ENCODE assay signal across 8 cellular contexts in genomic region chr20:21101453-21102251, GRCh38. TPM values are rescaled to one million over a fixed set of nuclear protein-coding genes. Genes with fewer than 3 reads are reported as not detected.
DNase-seq lines count a peak whose midpoint lies in the region; ATAC-seq lines count a peak whose summit lies in the region.

No MANE protein-coding gene starts in this region.

- H3K9ac ChIP-seq in HUES6 (ENCODE audit: low read length) (peak overlapping the region; percentile 84), iPS-18a (ENCODE audit: low read length) (peak overlapping the region; percentile 65)

- H3K27me3 Mint-ChIP-seq in activated T-cell treated with anti-CD3 and anti-CD28 coated beads, Interleukin-2, amount 50 U/mL, for 72 hours (ENCODE audit: low read depth): peaks cover 87% of the 10 kb centered on the region

- peak; percentile 30 to 44 for DNase-seq in activated T-cell treated with anti-CD3 and anti-CD28 coated beads, Interleukin-2, amount 50 U/mL, for 72 hours
- DNase-seq in stimulated activated CD8-positive, alpha-beta memory T cell treated with anti-CD3 and anti-CD28 coated beads, Interleukin-4, amount 100 ng/mL, for 48 hours: peak; percentile 44
- no peak for DNase-seq in occipital lobe (lab: John Stamatoyannopoulos, UW)
- DNase-seq in SKM-1 treated with dmso at 0.1 percent for 144 hours (lab: John Stamatoyannopoulos, UW; ENCODE audit: unreplicated experiment): no peak
- no peak for DNase-seq in stimulated activated CD4-positive, alpha-beta T cell treated with anti-CD3 and anti-CD28 coated beads, Interleukin-1b, Interleukin-23, amount 100 ng/mL, for 48 hours

- H3K27me3 ChIP-seq in ACC112 (ENCODE audit: insufficient read depth, low read length): peaks cover 100% of the 10 kb centered on the region
- H3K27me3 ChIP-seq in HUES6 (ENCODE audit: control insufficient read depth, insufficient read depth, low read length): peaks cover 100% of the 10 kb centered on the region
- peaks cover 100% of the 10 kb centered on the region for H3K27me3 ChIP-seq in iPS-18a (ENCODE audit: control insufficient read depth, insufficient read depth, low read length)

- no peak overlapping the region for H3K27ac Mint-ChIP-seq in activated T-cell treated with anti-CD3 and anti-CD28 coated beads, Interleukin-2, amount 50 U/mL, for 72 hours

- H3K79me2 ChIP-seq in ACC112 (ENCODE audit: control insufficient read depth, insufficient read depth, low read length, unreplicated experiment): no peaks in the 10 kb centered on the region

- no peaks in the 10 kb centered on the region for H3K36me3 ChIP-seq in ACC112 (ENCODE audit: insufficient read depth, low read length)
- no peaks in the 10 kb centered on the region for H3K36me3 ChIP-seq in HUES6 (ENCODE audit: control insufficient read depth, insufficient read depth, low read length)
- no peaks in the 10 kb centered on the region for H3K36me3 ChIP-seq in iPS-18a (ENCODE audit: control insufficient read depth, low read depth, low read length)

- no peaks in the 10 kb centered on the region for H3K36me3 Mint-ChIP-seq in activated T-cell treated with anti-CD3 and anti-CD28 coated beads, Interleukin-2, amount 50 U/mL, for 72 hours (ENCODE audit: insufficient read depth in 2 of 2)

- no peaks in the 10 kb centered on the region for H3K9me3 ChIP-seq in HUES6 (ENCODE audit: control insufficient read depth, insufficient read depth, low read depth, low read length)
- H3K9me3 ChIP-seq in iPS-18a (ENCODE audit: control insufficient read depth, low read depth, low read length): no peaks in the 10 kb centered on the region

- H2AFZ ChIP-seq in ACC112 (ENCODE audit: low read length, unreplicated experiment): no peak overlapping the region

- no peaks in the 10 kb centered on the region for H3K9me3 Mint-ChIP-seq in activated T-cell treated with anti-CD3 and anti-CD28 coated beads, Interleukin-2, amount 50 U/mL, for 72 hours

- peaks cover 40% of the 10 kb centered on the region for H3K4me1 Mint-ChIP-seq in activated T-cell treated with anti-CD3 and anti-CD28 coated beads, Interleukin-2, amount 50 U/mL, for 72 hours (ENCODE audit: low read depth)

- H3K4me3 ChIP-seq in ACC112 (ENCODE audit: low read depth, low read length): peak overlapping the region; percentile 71; the same call in 1 of the 2 replicates
- peak overlapping the region; percentile 73 for H3K4me3 ChIP-seq in HUES6 (ENCODE audit: low read depth, low read length)
- peak overlapping the region; percentile 69 for H3K4me3 ChIP-seq in iPS-18a (ENCODE audit: low read length)

- peak in 1 of 2 donors; percentile 32 for ATAC-seq in activated T-cell treated with anti-CD3 and anti-CD28 coated beads, Interleukin-2, amount 50 U/mL, for 72 hours (replicated peaks in 1 of 2)

- H3K27ac ChIP-seq in ACC112 (ENCODE audit: low read depth, low read length) (no peak overlapping the region), HUES6 (ENCODE audit: low read depth, low read length) (peak overlapping the region; percentile 47; the same call in 1 of the 2 replicates), iPS-18a (ENCODE audit: low read length) (no peak overlapping the region)

- peak overlapping the region; percentile 92 to 98 for H3K4me3 Mint-ChIP-seq in activated T-cell treated with anti-CD3 and anti-CD28 coated beads, Interleukin-2, amount 50 U/mL, for 72 hours

- no peaks in the 10 kb centered on the region for H3K4me1 ChIP-seq in ACC112 (ENCODE audit: control insufficient read depth, insufficient read depth, low read length, unreplicated experiment)
- peaks cover 37% of the 10 kb centered on the region for H3K4me1 ChIP-seq in HUES6 (ENCODE audit: control insufficient read depth, insufficient read depth, low read length)
- H3K4me1 ChIP-seq in iPS-18a (ENCODE audit: control insufficient read depth, low read depth, low read length): peaks cover 37% of the 10 kb centered on the region

RNA-seq across cellular contexts. Expression of gene LINC00237, which starts 4.5 kb away (rescaled TPM):
- under 1 TPM; 0.41 to 0.49 TPM for total RNA-seq in activated T-cell treated with anti-CD3 and anti-CD28 coated beads, Interleukin-2, amount 50 U/mL, for 72 hours
- total RNA-seq in occipital lobe: 2.0 TPM

RNA-seq across cellular contexts. Expression of gene KIZ, which starts 24.2 kb away (rescaled TPM):
- 10 to 100 TPM; 24.0 to 30.9 TPM for total RNA-seq in activated T-cell treated with anti-CD3 and anti-CD28 coated beads, Interleukin-2, amount 50 U/mL, for 72 hours
- total RNA-seq in occipital lobe: 8.4 TPM

Comparison
In these comparisons a context has a peak if more than half of its experiments do, and no peak if none do; other contexts are left out.
1. DNase-seq: peak in activated T-cell treated with anti-CD3 and anti-CD28 coated beads, Interleukin-2, amount 50 U/mL, for 72 hours (2 of 2) and stimulated activated CD8-positive, alpha-beta memory T cell treated with anti-CD3 and anti-CD28 coated beads, Interleukin-4, amount 100 ng/mL, for 48 hours (single experiment); none in occipital lobe (single experiment), SKM-1 treated with dmso at 0.1 percent for 144 hours (single experiment) and stimulated activated CD4-positive, alpha-beta T cell treated with anti-CD3 and anti-CD28 coated beads, Interleukin-1b, Interleukin-23, amount 100 ng/mL, for 48 hours (single experiment).
2. Peak in every context shown above with its lines, with median percentiles within 50 percentile points of each other: H3K4me3 ChIP-seq.